ENCODE assay signal across 10 cellular contexts in genomic region chr19:17183271-17183757, GRCh38. TPM values are rescaled to one million over a fixed set of nuclear protein-coding genes. Genes with fewer than 3 reads are reported as not detected.
DNase-seq lines count a peak whose midpoint lies in the region; ATAC-seq and TF ChIP-seq lines count a peak whose summit lies in the region.
"Had no signal": no experiment of that assay in that cellular context is flagged by ENCODE, and none has a peak within 500 bp of the region (broad histone marks: within the 10 kb centered on the region; RNA-seq: fewer than 3 reads in every experiment).

No MANE protein-coding gene starts in this region.

- peak overlapping the region; percentile 88 for H3K27ac Mint-ChIP-seq in nephron progenitor cell

- H3K27me3 Mint-ChIP-seq in nephron progenitor cell (ENCODE audit: low read depth, poor library complexity) = peaks cover 2% of the 10 kb centered on the region

- no peaks in the 10 kb centered on the region for H3K4me1 ChIP-seq in ascending aorta

- peak; percentile 60 for DNase-seq in GM10266 (ENCODE audit: extremely low spot score)
- peak; percentile 64 for DNase-seq in NOMO-1 treated with DMSO at 0.1 percent for 48 hours (lab: John Stamatoyannopoulos, UW; ENCODE audit: unreplicated experiment)
- DNase-seq in activated effector memory CD4-positive, alpha-beta T cell treated with anti-CD3 and anti-CD28 coated beads, Interleukin-2, amount 50 U/mL, for 16 hours = peak; percentile 68
- DNase-seq in nephron progenitor cell = no peak
- DNase-seq in NCI-H1417 (lab: John Stamatoyannopoulos, UW) = no peak
- no peak for DNase-seq in ascending aorta (ENCODE audit: low spot score in 2 of 2)
- DNase-seq: occipital lobe, OCI-M1 had no signal

- no peaks in the 10 kb centered on the region for H3K9me3 ChIP-seq in ascending aorta

- no peaks in the 10 kb centered on the region for H3K9me3 Mint-ChIP-seq in nephron progenitor cell

- intact Hi-C loops in ascending aorta (cut with DNase I) = no loop called here

- no peak overlapping the region for H3K4me3 ChIP-seq in ascending aorta

- peaks cover 24% of the 10 kb centered on the region for H3K36me3 Mint-ChIP-seq in nephron progenitor cell (ENCODE audit: low read depth)

- TF ChIP-seq CTCF in GM10266 (IDR thresholded peaks at IDR 0.05; ENCODE audit: control insufficient read depth, insufficient read depth, low read depth, missing control alignments) (peak; percentile 6), nephron progenitor cell (IDR thresholded peaks at IDR 0.05) (no peak), ascending aorta (IDR thresholded peaks at IDR 0.05) (no peak)

- peaks cover 23% of the 10 kb centered on the region for H3K4me1 Mint-ChIP-seq in nephron progenitor cell

- no peak overlapping the region for H3K27ac ChIP-seq in ascending aorta

- H3K27me3 ChIP-seq in ascending aorta = no peaks in the 10 kb centered on the region

- no peak overlapping the region for H3K4me3 Mint-ChIP-seq in nephron progenitor cell

- ATAC-seq in GM19452 (IDR thresholded peaks at IDR 0.05; ENCODE audit: unreplicated experiment) = no peak
- ATAC-seq in GM19324 (IDR thresholded peaks at IDR 0.05; ENCODE audit: low FRiP score, unreplicated experiment) = no peak

- peaks cover 79% of the 10 kb centered on the region in 2 donors for H3K36me3 ChIP-seq in ascending aorta

RNA-seq across cellular contexts. Expression of gene USE1, which starts 31.8 kb away (rescaled TPM):
- total RNA-seq in ascending aorta = 234 TPM

RNA-seq across cellular contexts. Expression of gene OCEL1, which starts 42.7 kb away (rescaled TPM):
- 13.7 TPM for total RNA-seq in ascending aorta

Comparison
In these comparisons a context has a peak if more than half of its experiments do, and no peak if none do; other contexts are left out.
1. DNase-seq: peak in GM10266 (single experiment), NOMO-1 treated with DMSO at 0.1 percent for 48 hours (single experiment) and activated effector memory CD4-positive, alpha-beta T cell treated with anti-CD3 and anti-CD28 coated beads, Interleukin-2, amount 50 U/mL, for 16 hours (single experiment); none in nephron progenitor cell (single experiment), NCI-H1417 (0 of 3) and ascending aorta (0 of 2).